Comparison of ENCODE assay signal across 1 cellular context in the genomic region with DNA sequence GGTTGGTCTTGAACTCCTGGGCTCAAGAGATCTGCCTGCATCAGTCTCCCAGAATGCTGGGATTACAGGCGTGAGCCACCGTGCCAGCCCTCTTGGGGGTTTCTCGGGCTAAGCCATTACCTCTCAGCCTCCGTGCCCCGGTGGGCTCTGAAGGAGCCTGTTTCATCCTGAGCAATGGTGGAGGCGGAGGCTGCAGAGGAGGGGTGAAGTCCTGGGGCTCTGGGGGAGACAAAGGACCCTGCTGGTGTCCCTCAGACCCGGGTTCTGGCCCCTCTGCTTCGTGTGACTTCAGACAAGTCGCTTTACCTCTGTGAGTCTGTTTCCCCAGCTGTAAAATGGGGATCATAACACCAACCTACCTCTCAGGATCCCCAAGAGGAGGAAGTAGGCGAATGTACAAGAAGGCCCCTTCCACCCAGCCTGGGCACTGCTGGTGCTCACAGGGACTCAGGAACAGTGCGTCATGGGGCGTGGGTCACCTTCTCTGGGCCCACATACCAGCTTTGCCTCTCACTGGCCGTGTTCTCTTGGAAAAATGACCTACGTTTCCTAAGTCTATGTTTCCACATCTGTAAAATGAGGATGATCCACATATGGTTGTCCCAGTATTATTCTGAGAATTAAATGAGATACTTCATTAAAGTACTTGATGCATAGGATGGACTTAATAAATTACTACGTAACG.
TF ChIP-seq lines count a peak whose summit lies in the region.

No MANE protein-coding gene starts in this region.

TF ChIP-seq in IMR-90, 13 proteins besides CTCF, POLR2A, EP300 and RAD21:
- TF ChIP-seq BHLHE40 (IDR thresholded peaks at IDR 0.05; ENCODE audit: low read depth, low read length) (no peak), RFX5 (IDR thresholded peaks at IDR 0.05; ENCODE audit: low read depth, low read length) (no peak), CHD1 (IDR thresholded peaks at IDR 0.05; ENCODE audit: low read depth, low read length) (no peak), NFE2L2 (IDR thresholded peaks at IDR 0.05; ENCODE audit: low read depth, low read length) (no peak), CEBPB (IDR thresholded peaks at IDR 0.05; ENCODE audit: low read depth, low read length) (no peak), FOS (IDR thresholded peaks at IDR 0.05; ENCODE audit: low read depth, low read length) (no peak), SMC3 (IDR thresholded peaks at IDR 0.05; ENCODE audit: low read depth, low read length) (no peak), MAZ (IDR thresholded peaks at IDR 0.05; ENCODE audit: borderline replicate concordance, low read depth, low read length) (no peak), RCOR1 (IDR thresholded peaks at IDR 0.05; ENCODE audit: insufficient replicate concordance, low read length) (no peak)
- TF ChIP-seq, protein P1, sequence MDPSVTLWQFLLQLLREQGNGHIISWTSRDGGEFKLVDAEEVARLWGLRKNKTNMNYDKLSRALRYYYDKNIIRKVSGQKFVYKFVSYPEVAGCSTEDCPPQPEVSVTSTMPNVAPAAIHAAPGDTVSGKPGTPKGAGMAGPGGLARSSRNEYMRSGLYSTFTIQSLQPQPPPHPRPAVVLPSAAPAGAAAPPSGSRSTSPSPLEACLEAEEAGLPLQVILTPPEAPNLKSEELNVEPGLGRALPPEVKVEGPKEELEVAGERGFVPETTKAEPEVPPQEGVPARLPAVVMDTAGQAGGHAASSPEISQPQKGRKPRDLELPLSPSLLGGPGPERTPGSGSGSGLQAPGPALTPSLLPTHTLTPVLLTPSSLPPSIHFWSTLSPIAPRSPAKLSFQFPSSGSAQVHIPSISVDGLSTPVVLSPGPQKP (IDR thresholded peaks at IDR 0.05; ENCODE audit: borderline replicate concordance, low read depth, low read length): no peak
